Comparison of ENCODE assay signal across 8 cellular contexts in the genomic region with DNA sequence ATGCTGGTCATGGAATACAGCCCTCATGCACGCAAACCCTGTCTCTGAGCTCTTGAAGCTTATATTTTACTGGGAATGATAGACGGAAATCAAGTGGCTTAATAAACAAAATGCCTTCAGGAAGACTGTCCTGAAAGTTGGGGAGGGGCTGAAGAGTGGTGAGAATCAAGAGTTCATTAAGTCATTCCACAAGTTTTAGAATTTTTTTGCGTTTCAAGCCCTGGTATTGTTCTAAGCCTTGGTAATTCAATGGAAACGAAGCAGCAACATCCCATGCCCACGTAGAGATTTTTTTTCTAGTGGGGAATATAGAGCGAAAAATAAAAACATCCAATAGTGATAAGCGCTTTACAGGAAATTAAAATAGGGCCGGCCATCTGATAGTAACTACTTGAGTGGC. TPM values are rescaled to one million over a fixed set of nuclear protein-coding genes. Genes with fewer than 3 reads are reported as not detected.
DNase-seq lines count a peak whose midpoint lies in the region; ATAC-seq, FAIRE-seq and TF ChIP-seq lines count a peak whose summit lies in the region.

No MANE protein-coding gene starts in this region.

- peaks cover 70% of the 10 kb centered on the region for H3K79me2 ChIP-seq in GM23338 (replicated peaks; ENCODE audit: insufficient read depth)

- 0 out of 2 replicates have a peak overlapping the region, but pooled peaks have one; percentile 11 for H2AFZ ChIP-seq in GM23338

- WGBS in right cardiac atrium, result 11% methylated on average over 8 of the region's 8 CpGs
- WGBS in small intestine, 3 donors, result 6 to 8% (median 8%) methylated on average over 8 of the region's 8 CpGs

- H3K4me1 ChIP-seq in GM23338 (ENCODE audit: insufficient read depth), result peaks cover 10% of the 10 kb centered on the region; the same call in 1 of the 2 replicates
- H3K4me1 ChIP-seq in right cardiac atrium (ENCODE audit: control insufficient read depth, insufficient read depth, low read length), result no peaks in the 10 kb centered on the region
- no peaks in the 10 kb centered on the region for H3K4me1 ChIP-seq in small intestine (ENCODE audit: control insufficient read depth in 2 of 2, insufficient read depth in 1 of 2, low read depth in 1 of 2, low read length in 1 of 2)

- POLR2A ChIA-PET in activated B cell treated with CpG ODN at 0.5 μM for 24 hours (lab: Charles Lee), result interaction anchor here (0.9 to 7.4 kb wide), 13 partner anchors 12 to 405 kb away, joined by 3 to 413 read pairs (median 20); a partner anchor contains a TSS

- H3K4me3 ChIP-seq in GM23338 (peak overlapping the region; percentile 91), right cardiac atrium (ENCODE audit: low read length) (peak overlapping the region; percentile 72), small intestine (ENCODE audit: low read depth in 1 of 2, low read length in 2 of 2) (peak overlapping the region; percentile 57 to 79)

- TF ChIP-seq CTCF in GM23338 (conservative IDR thresholded peaks at IDR 0.05; ENCODE audit: low read depth in 2 of 2), result no peak
- no peak for TF ChIP-seq CTCF in activated B cell treated with CpG ODN at 0.5 μM for 24 hours (IDR thresholded peaks at IDR 0.05)
- no peak for TF ChIP-seq CTCF in GM13976 (IDR thresholded peaks at IDR 0.05; ENCODE audit: borderline replicate concordance, control extremely low read depth, extremely low read depth, insufficient read depth, missing control alignments)

- H3K36me3 ChIP-seq in GM23338 (ENCODE audit: insufficient read depth) (peaks cover 5% of the 10 kb centered on the region; the same call in 1 of the 2 replicates), small intestine (ENCODE audit: control insufficient read depth in 2 of 2, insufficient read depth in 2 of 2, low read length in 2 of 2) (no peaks in the 10 kb centered on the region)

- peak overlapping the region; percentile 94 for H3K4me2 ChIP-seq in GM23338

- H3K4me1 Mint-ChIP-seq in GM23338, result peaks cover 9% of the 10 kb centered on the region
- peaks cover 39% of the 10 kb centered on the region for H3K4me1 Mint-ChIP-seq in activated B cell treated with CpG ODN at 0.5 μM for 24 hours

- H3K4me3 Mint-ChIP-seq in GM23338 (peak overlapping the region; percentile 94), activated B cell treated with CpG ODN at 0.5 μM for 24 hours (peak overlapping the region; percentile 99)

- H3K27me3 ChIP-seq in GM23338 (ENCODE audit: insufficient read depth) (no peaks in the 10 kb centered on the region), right cardiac atrium (ENCODE audit: control insufficient read depth, insufficient read depth) (no peaks in the 10 kb centered on the region), small intestine (ENCODE audit: control insufficient read depth in 2 of 2, insufficient read depth in 2 of 2, low read length in 2 of 2) (no peaks in the 10 kb centered on the region)

- no peak for FAIRE-seq in small intestine (lab: Jason Lieb, UNC)

- H3K9me3 ChIP-seq in right cardiac atrium (ENCODE audit: control insufficient read depth, low read length), result no peaks in the 10 kb centered on the region
- no peaks in the 10 kb centered on the region for H3K9me3 ChIP-seq in small intestine (ENCODE audit: control insufficient read depth, low read depth)

- H3K36me3 Mint-ChIP-seq in GM23338 (ENCODE audit: low read depth) (peaks cover 29% of the 10 kb centered on the region), activated B cell treated with CpG ODN at 0.5 μM for 24 hours (ENCODE audit: low read depth) (peaks cover 41% of the 10 kb centered on the region)

- H4K20me1 ChIP-seq in GM23338 (replicated peaks; ENCODE audit: insufficient read depth), result peaks cover 20% of the 10 kb centered on the region

- intact Hi-C loops in activated B cell treated with CpG ODN at 0.5 μM for 24 hours (cut with micrococcal nuclease), result loop anchor here (1.0 to 2.0 kb wide), 6 partner anchors 39 to 405 kb away; a partner anchor contains a TSS
- intact Hi-C loops in right cardiac atrium (cut with DNase I), result no loop called here

- H3K27ac Mint-ChIP-seq in GM23338 (peak overlapping the region; percentile 98), activated B cell treated with CpG ODN at 0.5 μM for 24 hours (peak overlapping the region; percentile 99)

- peaks cover 13% of the 10 kb centered on the region for H3F3A ChIP-seq in GM23338 (replicated peaks; ENCODE audit: low read depth)

- no peaks in the 10 kb centered on the region for H3K9me2 ChIP-seq in GM23338 (ENCODE audit: insufficient read depth)

- H3K27me3 Mint-ChIP-seq in GM23338 (ENCODE audit: insufficient read depth, low read depth, poor library complexity) (peaks cover 18% of the 10 kb centered on the region), activated B cell treated with CpG ODN at 0.5 μM for 24 hours (no peaks in the 10 kb centered on the region)

- DNase-seq in GM23338 (ENCODE audit: low spot score) (no peak), activated B cell treated with CpG ODN at 0.5 μM for 24 hours (no peak), right cardiac atrium (no peak), small intestine (no peak), NCI-H2107 treated with DMSO at 0.1 percent for 48 hours (lab: John Stamatoyannopoulos, UW; ENCODE audit: unreplicated experiment) (no peak), KG1 (lab: John Stamatoyannopoulos, UW) (no peak), GM13976 (ENCODE audit: low spot score) (no peak)

- in situ Hi-C loops in GM13976 (cut with MboI; ENCODE audit: low sequenced_read_pairs, unreplicated experiment), result no loop called here

- CTCF ChIA-PET in activated B cell treated with CpG ODN at 0.5 μM for 24 hours (lab: Charles Lee), result interaction anchor here (0.6 to 1.4 kb wide), 5 partner anchors 28 to 134 kb away, joined by 3 to 4 read pairs (median 3); a partner anchor contains a TSS

- no peak for ATAC-seq in GM23338
- ATAC-seq in activated B cell treated with CpG ODN at 0.5 μM for 24 hours (ENCODE audit: low read depth), result no peak
- no peak for ATAC-seq in right cardiac atrium
- no peak for ATAC-seq in HG03159 (IDR thresholded peaks at IDR 0.05; ENCODE audit: unreplicated experiment)

- H3K27ac ChIP-seq in GM23338 (ENCODE audit: low read depth), result peak overlapping the region; percentile 97
- H3K27ac ChIP-seq in right cardiac atrium (ENCODE audit: low read length), result peak overlapping the region; percentile 57
- peak overlapping the region; percentile 99 to 100 for H3K27ac ChIP-seq in small intestine (ENCODE audit: low read depth in 1 of 2, low read length in 1 of 2)

- H3K9me3 Mint-ChIP-seq in GM23338, result peaks cover 3% of the 10 kb centered on the region; the same call in 1 of the 3 replicates
- H3K9me3 Mint-ChIP-seq in activated B cell treated with CpG ODN at 0.5 μM for 24 hours, result no peaks in the 10 kb centered on the region

TF ChIP-seq in GM23338, 12 proteins besides CTCF, POLR2A, EP300 and RAD21 (continues in another document):
- TF ChIP-seq, protein P1, sequence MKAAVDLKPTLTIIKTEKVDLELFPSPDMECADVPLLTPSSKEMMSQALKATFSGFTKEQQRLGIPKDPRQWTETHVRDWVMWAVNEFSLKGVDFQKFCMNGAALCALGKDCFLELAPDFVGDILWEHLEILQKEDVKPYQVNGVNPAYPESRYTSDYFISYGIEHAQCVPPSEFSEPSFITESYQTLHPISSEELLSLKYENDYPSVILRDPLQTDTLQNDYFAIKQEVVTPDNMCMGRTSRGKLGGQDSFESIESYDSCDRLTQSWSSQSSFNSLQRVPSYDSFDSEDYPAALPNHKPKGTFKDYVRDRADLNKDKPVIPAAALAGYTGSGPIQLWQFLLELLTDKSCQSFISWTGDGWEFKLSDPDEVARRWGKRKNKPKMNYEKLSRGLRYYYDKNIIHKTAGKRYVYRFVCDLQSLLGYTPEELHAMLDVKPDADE (IDR thresholded peaks at IDR 0.05), result no peak
- no peak for TF ChIP-seq NANOG (IDR thresholded peaks at IDR 0.05; ENCODE audit: borderline replicate concordance)
- no peak for TF ChIP-seq JUNB (IDR thresholded peaks at IDR 0.05; ENCODE audit: unreplicated experiment)
- no peak for TF ChIP-seq STAT1 (IDR thresholded peaks at IDR 0.05; ENCODE audit: unreplicated experiment)

RNA-seq across cellular contexts. Expression of a gene that starts 0.5 kb away (rescaled TPM):
- total RNA-seq in GM23338 (2014; rRNA removed; shearing (Covaris generic)), result 140 and 168 TPM in 2 replicates
- polyA plus RNA-seq in GM23338 (2016; fragmentation: Nextera tagmentation; extraction: Ambion mirVana) (96.1 and 106 TPM in 2 replicates), right cardiac atrium (7.5 TPM), small intestine (10 to 100 TPM in 2 of 3 donors, 1 to 10 TPM in 1; 6.9 to 16.9 (median 10.3) TPM)
- total RNA-seq in activated B cell treated with CpG ODN at 0.5 μM for 24 hours (121 and 126 TPM in 2 replicates), right cardiac atrium (10 to 100 TPM; 12.4 to 19.7 (median 15.7) TPM)

RNA-seq across cellular contexts. Expression of a gene that starts 1.8 kb away (rescaled TPM):
- 13.4 and 14.8 TPM in 2 replicates for total RNA-seq in GM23338 (2014; rRNA removed; shearing (Covaris generic))
- polyA plus RNA-seq in GM23338 (2016; fragmentation: Nextera tagmentation; extraction: Ambion mirVana) (9.1 and 10.7 TPM in 2 replicates), right cardiac atrium (12.4 TPM), small intestine (10 to 100 TPM; 10.1 to 16.8 (median 16.2) TPM)
- total RNA-seq in activated B cell treated with CpG ODN at 0.5 μM for 24 hours (121 and 136 TPM in 2 replicates), right cardiac atrium (10 to 100 TPM; 12.8 to 21.1 (median 17.2) TPM)

RNA-seq across cellular contexts. Expression of a gene that starts 38.8 kb away (rescaled TPM):
- total RNA-seq in GM23338 (2014; rRNA removed; shearing (Covaris generic)), result 11.2 and 15.8 TPM in 2 replicates
- polyA plus RNA-seq in GM23338 (2016; fragmentation: Nextera tagmentation; extraction: Ambion mirVana) (52.4 and 53.7 TPM in 2 replicates), right cardiac atrium (45.5 TPM), small intestine (10 to 100 TPM; 15.0 to 40.4 (median 27.0) TPM)
- total RNA-seq in activated B cell treated with CpG ODN at 0.5 μM for 24 hours (50.1 and 50.9 TPM in 2 replicates), right cardiac atrium (10 to 100 TPM; 27.2 to 33.0 (median 30.0) TPM)

RNA-seq across cellular contexts. Expression of a gene that starts 39.2 kb away (rescaled TPM):
- total RNA-seq in GM23338 (2014; rRNA removed; shearing (Covaris generic)), result 128 and 135 TPM in 2 replicates
- 202 and 212 TPM in 2 replicates for polyA plus RNA-seq in GM23338 (2016; fragmentation: Nextera tagmentation; extraction: Ambion mirVana)
- total RNA-seq in activated B cell treated with CpG ODN at 0.5 μM for 24 hours, result 1.7 and 3.0 TPM in 2 replicates
- 1 to 10 TPM in 2 of 4 donors, not detected in 2; 1.1 to 1.3 TPM for total RNA-seq in right cardiac atrium
- 0.45 TPM for polyA plus RNA-seq in right cardiac atrium
- polyA plus RNA-seq in small intestine, result 10 to 100 TPM in 1 of 3 donors, 1 to 10 TPM in 2; 4.9 to 48.4 (median 5.1) TPM

RNA-seq across cellular contexts. Expression of a gene that starts 45.6 kb away (rescaled TPM):
- 2.3 and 4.7 TPM in 2 replicates for total RNA-seq in GM23338 (2014; rRNA removed; shearing (Covaris generic))
- polyA plus RNA-seq in GM23338 (2016; fragmentation: Nextera tagmentation; extraction: Ambion mirVana) (3.2 and 3.6 TPM in 2 replicates), right cardiac atrium (5.2 TPM), small intestine (1 to 10 TPM; 2.2 to 4.9 (median 2.7) TPM)
- total RNA-seq in activated B cell treated with CpG ODN at 0.5 μM for 24 hours (6.7 and 7.3 TPM in 2 replicates), right cardiac atrium (1 to 10 TPM; 2.0 to 4.7 (median 3.0) TPM)
